9 cellular contexts compared by ENCODE assay signal in the genomic region with DNA sequence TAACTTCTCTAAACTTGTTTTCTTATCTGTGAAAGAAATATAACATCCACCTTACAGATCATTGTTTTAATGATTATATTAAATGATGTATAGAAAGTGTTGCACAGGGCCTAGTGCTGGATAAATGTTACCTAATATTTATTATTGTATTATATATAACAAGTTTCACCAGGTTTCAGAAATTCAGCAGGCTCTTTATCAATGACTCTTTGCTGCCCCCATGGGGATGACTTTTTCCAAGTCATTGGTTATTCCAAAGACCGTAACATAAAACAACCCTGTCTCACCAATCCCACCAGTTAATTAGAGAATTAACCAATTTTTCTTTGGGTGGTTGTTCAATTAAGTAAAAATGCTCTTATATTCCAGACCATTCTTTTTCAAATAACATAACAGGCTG. TPM values are rescaled to one million over a fixed set of nuclear protein-coding genes. Genes with fewer than 3 reads are reported as not detected.
DNase-seq lines count a peak whose midpoint lies in the region; ATAC-seq and TF ChIP-seq lines count a peak whose summit lies in the region.
"Had no signal": no experiment of that assay in that cellular context is flagged by ENCODE, and none has a peak within 500 bp of the region (broad histone marks: within the 10 kb centered on the region; RNA-seq: fewer than 3 reads in every experiment).

No MANE protein-coding gene starts in this region.

- no peaks in the 10 kb centered on the region for H3K36me3 Mint-ChIP-seq in glutamatergic neuron (ENCODE audit: unreplicated experiment)
- H3K36me3 Mint-ChIP-seq: activated naive CD8-positive, alpha-beta T cell had no signal

- no peak overlapping the region for H3K4me3 ChIP-seq in cardiac muscle cell

- H3K27me3 Mint-ChIP-seq in glutamatergic neuron (ENCODE audit: unreplicated experiment): no peaks in the 10 kb centered on the region
- H3K27me3 Mint-ChIP-seq: activated naive CD8-positive, alpha-beta T cell had no signal

- no peak overlapping the region for H3K27ac Mint-ChIP-seq in glutamatergic neuron (ENCODE audit: unreplicated experiment)
- H3K27ac Mint-ChIP-seq: activated naive CD8-positive, alpha-beta T cell had no signal

- H3K4me1 Mint-ChIP-seq in glutamatergic neuron (ENCODE audit: low read depth, unreplicated experiment): no peaks in the 10 kb centered on the region

- H3K9me3 ChIP-seq in cardiac muscle cell (ENCODE audit: low read depth): no peaks in the 10 kb centered on the region

- no peaks in the 10 kb centered on the region for H3K27me3 ChIP-seq in cardiac muscle cell

- peak; percentile 55 for TF ChIP-seq CTCF in cardiac muscle cell (IDR thresholded peaks at IDR 0.05; ENCODE audit: low read depth, low read length)
- peak; percentile 57 for TF ChIP-seq CTCF in glutamatergic neuron (IDR thresholded peaks at IDR 0.05; ENCODE audit: partially characterized antibody, unreplicated experiment)

- intact Hi-C loops in cardiac septum (cut with DNase I): loop anchor here (10.0 kb wide), 1 partner anchor 145 kb away; no protein-coding TSS in a partner anchor

- H3K4me3 Mint-ChIP-seq in glutamatergic neuron (ENCODE audit: unreplicated experiment): no peak overlapping the region
- H3K4me3 Mint-ChIP-seq: activated naive CD8-positive, alpha-beta T cell had no signal

- no peaks in the 10 kb centered on the region for H3K36me3 ChIP-seq in cardiac muscle cell

- H3K9me3 Mint-ChIP-seq in glutamatergic neuron (ENCODE audit: unreplicated experiment): peaks cover 2% of the 10 kb centered on the region

- peaks cover 17% of the 10 kb centered on the region for H3K4me1 ChIP-seq in cardiac muscle cell (ENCODE audit: low read depth)

- no peak for ATAC-seq in HG03135 (IDR thresholded peaks at IDR 0.05; ENCODE audit: unreplicated experiment)
- ATAC-seq in HG03442 (IDR thresholded peaks at IDR 0.05; ENCODE audit: unreplicated experiment): no peak

- no peak overlapping the region for H3K27ac ChIP-seq in cardiac muscle cell

- DNase-seq in cardiac muscle cell (ENCODE audit: low read depth in 1 of 2, low spot score in 1 of 2): peak; percentile 67 to 69
- no peak for DNase-seq in cardiac septum (ENCODE audit: low spot score)
- peak; percentile 32 for DNase-seq in NCI-H1105 (lab: John Stamatoyannopoulos, UW)
- peak; percentile 36 to 38 for DNase-seq in activated CD4-positive, alpha-beta T cell treated with anti-CD3 and anti-CD28 coated beads, Interleukin-2, amount 50 U/mL, for 4 hours
- DNase-seq in glutamatergic neuron: no peak
- peak; percentile 68 for DNase-seq in superior temporal gyrus (ENCODE audit: extremely low spot score)

RNA-seq across cellular contexts. Expression of a gene that starts 7.3 kb away (rescaled TPM):
- 28.1 and 36.5 TPM in 2 replicates for total RNA-seq in cardiac muscle cell
- 30.8 and 35.5 TPM in 2 replicates for polyA plus RNA-seq in cardiac muscle cell
- 28.3 TPM for total RNA-seq in cardiac septum
- total RNA-seq in glutamatergic neuron (ENCODE audit: unreplicated experiment): 34.6 TPM

RNA-seq across cellular contexts. Expression of a gene that starts 14.0 kb away (rescaled TPM):
- total RNA-seq in cardiac muscle cell: 51.2 and 61.2 TPM in 2 replicates
- 122 and 124 TPM in 2 replicates for polyA plus RNA-seq in cardiac muscle cell
- total RNA-seq in cardiac septum: 73.6 TPM
- 59.2 TPM for total RNA-seq in glutamatergic neuron (ENCODE audit: unreplicated experiment)

RNA-seq across cellular contexts. Expression of a gene that starts 19.5 kb away (rescaled TPM):
- total RNA-seq in cardiac muscle cell: 18.7 and 19.6 TPM in 2 replicates
- polyA plus RNA-seq in cardiac muscle cell: 48.8 and 59.9 TPM in 2 replicates
- total RNA-seq in cardiac septum: 17.4 TPM
- 21.5 TPM for total RNA-seq in glutamatergic neuron (ENCODE audit: unreplicated experiment)

RNA-seq across cellular contexts. Expression of a gene that starts 21.9 kb away (rescaled TPM):
- total RNA-seq in cardiac muscle cell: 60.7 and 65.9 TPM in 2 replicates
- polyA plus RNA-seq in cardiac muscle cell: 64.6 and 92.6 TPM in 2 replicates
- total RNA-seq in cardiac septum: 31.3 TPM
- 40.2 TPM for total RNA-seq in glutamatergic neuron (ENCODE audit: unreplicated experiment)

RNA-seq across cellular contexts. Expression of a gene that starts 21.9 kb away (rescaled TPM):
- total RNA-seq in cardiac muscle cell (85.4 and 137 TPM in 2 replicates), cardiac septum (43.1 TPM), glutamatergic neuron (ENCODE audit: unreplicated experiment) (83.7 TPM)
- 103 and 121 TPM in 2 replicates for polyA plus RNA-seq in cardiac muscle cell

Comparison
In these comparisons a context has a peak if more than half of its experiments do, and no peak if none do; other contexts are left out.
1. DNase-seq: peak in cardiac muscle cell (2 of 2), NCI-H1105 (single experiment), activated CD4-positive, alpha-beta T cell treated with anti-CD3 and anti-CD28 coated beads, Interleukin-2, amount 50 U/mL, for 4 hours (2 of 2) and superior temporal gyrus (single experiment); none in cardiac septum (single experiment) and glutamatergic neuron (single experiment).